Comparison of ENCODE assay signal across 13 cellular contexts in the genomic region with DNA sequence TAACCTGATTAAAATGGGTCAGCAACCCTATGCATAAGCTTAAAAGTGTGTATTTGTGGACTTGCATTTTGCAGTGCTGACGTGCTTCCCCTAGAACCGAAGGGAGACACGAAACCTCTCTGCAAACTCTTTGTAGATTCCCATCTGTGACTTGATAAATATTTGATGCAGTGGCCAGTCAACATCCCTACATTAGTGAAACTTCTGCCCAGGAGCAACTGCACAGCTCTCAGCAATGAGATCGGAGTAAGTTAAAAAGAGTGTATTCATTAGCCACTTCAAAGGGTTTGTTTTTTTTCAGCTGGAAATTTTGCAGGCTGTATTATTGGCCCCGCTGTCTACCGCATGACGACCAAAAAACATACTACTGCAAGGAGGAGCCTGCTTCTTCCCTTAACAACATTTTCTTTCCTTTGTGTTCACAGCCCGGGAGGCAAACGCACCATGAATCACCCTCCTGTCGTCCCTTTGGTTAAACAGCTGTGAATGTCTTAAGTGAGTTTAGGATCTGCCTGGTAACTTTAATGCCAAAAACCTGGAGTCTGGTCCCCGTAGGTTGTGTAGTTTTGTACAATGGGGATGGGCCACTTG. TPM values are rescaled to one million over a fixed set of nuclear protein-coding genes. Genes with fewer than 3 reads are reported as not detected.
A peak's percentile ranks its signal among the peaks of the same experiment; 100 is the strongest.
DNase-seq lines count a peak whose midpoint lies in the region; ATAC-seq and TF ChIP-seq lines count a peak whose summit lies in the region.
"Had no signal": no experiment of that assay in that cellular context is flagged by ENCODE, and none has a peak within 500 bp of the region (broad histone marks: within the 10 kb centered on the region; RNA-seq: fewer than 3 reads in every experiment).

No MANE protein-coding gene starts in this region.

- H3K27me3 ChIP-seq in parathyroid adenoma (ENCODE audit: control insufficient read depth, insufficient read depth, low read length) (no peaks in the 10 kb centered on the region), lower lobe of right lung (ENCODE audit: low read depth) (no peaks in the 10 kb centered on the region)
- H3K27me3 ChIP-seq: right atrium auricular region had no signal

- no peak overlapping the region for H3K9ac ChIP-seq in parathyroid adenoma

- H3K36me3 ChIP-seq in parathyroid adenoma (ENCODE audit: control insufficient read depth, insufficient read depth, low read length) (no peaks in the 10 kb centered on the region), lower lobe of right lung (no peaks in the 10 kb centered on the region)
- H3K36me3 ChIP-seq: right atrium auricular region had no signal

- H3K9me3 ChIP-seq in parathyroid adenoma (ENCODE audit: control insufficient read depth, low read length) (no peaks in the 10 kb centered on the region), lower lobe of right lung (no peaks in the 10 kb centered on the region)
- H3K9me3 ChIP-seq: right atrium auricular region had no signal

- H3K27ac ChIP-seq in parathyroid adenoma (no peak overlapping the region), lower lobe of right lung (no peak overlapping the region)
- H3K27ac ChIP-seq: right atrium auricular region had no signal

- CTCF ChIA-PET in WTC11 (lab: Charles Lee): interaction anchor here (1.0 to 2.1 kb wide), 3 partner anchors 16 to 37 kb away, joined by 3 to 8 read pairs (median 7); no protein-coding TSS in a partner anchor

- TF ChIP-seq CTCF in HFFc6 (IDR thresholded peaks at IDR 0.05): no peak
- TF ChIP-seq CTCF in WTC11 (IDR thresholded peaks at IDR 0.05): no peak
- no peak for TF ChIP-seq CTCF in parathyroid adenoma (IDR thresholded peaks at IDR 0.05)
- TF ChIP-seq CTCF in lower lobe of right lung (IDR thresholded peaks at IDR 0.05): no peak

- H3K79me2 ChIP-seq in parathyroid adenoma: no peaks in the 10 kb centered on the region

- H3K4me2 ChIP-seq in parathyroid adenoma (ENCODE audit: low read length): no peak overlapping the region

- no peak overlapping the region for H3K27ac Mint-ChIP-seq in HFFc6
- no peak overlapping the region for H3K27ac Mint-ChIP-seq in WTC11
- H3K27ac Mint-ChIP-seq: activated naive CD8-positive, alpha-beta T cell had no signal

- H3K9me3 Mint-ChIP-seq in HFFc6 (no peaks in the 10 kb centered on the region), WTC11 (no peaks in the 10 kb centered on the region)

- DNase-seq in HFFc6 (peak; percentile 27), WTC11 (ENCODE audit: low spot score) (no peak), fibroblast of peridontal ligament (ENCODE audit: extremely low read depth) (peak; percentile 28), posterior vena cava (ENCODE audit: low spot score) (no peak), 8988T (no peak), lower lobe of right lung (no peak)
- DNase-seq: NCI-H446 treated with DMSO at 0.1 percent for 48 hours, RPMI8226 had no signal

- H3K4me3 Mint-ChIP-seq in HFFc6: no peak overlapping the region
- no peak overlapping the region for H3K4me3 Mint-ChIP-seq in WTC11
- H3K4me3 Mint-ChIP-seq: activated naive CD8-positive, alpha-beta T cell had no signal

- peaks cover 10% of the 10 kb centered on the region for H3K27me3 Mint-ChIP-seq in HFFc6 (ENCODE audit: insufficient read depth)
- H3K27me3 Mint-ChIP-seq in WTC11 (ENCODE audit: low read depth): no peaks in the 10 kb centered on the region; the same call in 1 of the 2 replicates

- H3K4me1 Mint-ChIP-seq in HFFc6 (ENCODE audit: low read depth): peaks cover 9% of the 10 kb centered on the region; the same call in 1 of the 2 replicates
- peaks cover 16% of the 10 kb centered on the region for H3K4me1 Mint-ChIP-seq in WTC11

- no peaks in the 10 kb centered on the region for H3K36me3 Mint-ChIP-seq in HFFc6 (ENCODE audit: low read depth)
- H3K36me3 Mint-ChIP-seq in WTC11: no peaks in the 10 kb centered on the region
- H3K36me3 Mint-ChIP-seq: activated naive CD8-positive, alpha-beta T cell had no signal

- H3K4me1 ChIP-seq in parathyroid adenoma (no peaks in the 10 kb centered on the region), lower lobe of right lung (no peaks in the 10 kb centered on the region)
- H3K4me1 ChIP-seq: right atrium auricular region had no signal

- ATAC-seq in WTC11 (peak; percentile 64), HG03135 (IDR thresholded peaks at IDR 0.05; ENCODE audit: unreplicated experiment) (no peak), lower lobe of right lung (no peak)
- ATAC-seq: GM12878 had no signal

- peak overlapping the region; percentile 13 for H2AFZ ChIP-seq in parathyroid adenoma

- intact Hi-C loops in posterior vena cava (cut with DNase I) (no loop called here), lower lobe of right lung (cut with DNase I) (no loop called here)

- H3K4me3 ChIP-seq in parathyroid adenoma (ENCODE audit: low read depth, low read length) (no peak overlapping the region), lower lobe of right lung (no peak overlapping the region)
- H3K4me3 ChIP-seq: GM12878, right atrium auricular region had no signal

- POLR2A ChIA-PET in WTC11 (lab: Charles Lee): interaction anchor here (0.8 to 1.3 kb wide), 2 partner anchors 10 to 12 kb away, joined by 3 to 5 read pairs; no protein-coding TSS in a partner anchor

TF ChIP-seq in WTC11, 78 proteins besides CTCF, POLR2A, EP300 and RAD21 (continues in another document):
- TF ChIP-seq IRF1 (CRISPR knock-in tag; IDR thresholded peaks at IDR 0.05): no peak
- TF ChIP-seq NFATC4 (CRISPR knock-in tag; IDR thresholded peaks at IDR 0.05): no peak
- TF ChIP-seq ZBTB21 (CRISPR knock-in tag; IDR thresholded peaks at IDR 0.05; ENCODE audit: borderline replicate concordance): no peak
- no peak for TF ChIP-seq OVOL2 (CRISPR knock-in tag; IDR thresholded peaks at IDR 0.05; ENCODE audit: borderline replicate concordance)
- no peak for TF ChIP-seq MYBL2 (CRISPR knock-in tag; IDR thresholded peaks at IDR 0.05)
- no peak for TF ChIP-seq TP53 (CRISPR knock-in tag; IDR thresholded peaks at IDR 0.05)
- TF ChIP-seq ZNF263 (CRISPR knock-in tag; IDR thresholded peaks at IDR 0.05; ENCODE audit: low read depth): no peak
- no peak for TF ChIP-seq IRF2 (CRISPR knock-in tag; IDR thresholded peaks at IDR 0.05; ENCODE audit: borderline replicate concordance, low read depth)
- TF ChIP-seq TEAD1 (CRISPR knock-in tag; IDR thresholded peaks at IDR 0.05): no peak
- TF ChIP-seq ESRRA (CRISPR knock-in tag; IDR thresholded peaks at IDR 0.05; ENCODE audit: borderline replicate concordance): no peak
- no peak for TF ChIP-seq HMGA2 (CRISPR knock-in tag; IDR thresholded peaks at IDR 0.05)
- no peak for TF ChIP-seq ATF2 (CRISPR knock-in tag; IDR thresholded peaks at IDR 0.05; ENCODE audit: borderline replicate concordance, low read depth)
- TF ChIP-seq ATF6 (CRISPR knock-in tag; IDR thresholded peaks at IDR 0.05): no peak
- TF ChIP-seq, protein P1, sequence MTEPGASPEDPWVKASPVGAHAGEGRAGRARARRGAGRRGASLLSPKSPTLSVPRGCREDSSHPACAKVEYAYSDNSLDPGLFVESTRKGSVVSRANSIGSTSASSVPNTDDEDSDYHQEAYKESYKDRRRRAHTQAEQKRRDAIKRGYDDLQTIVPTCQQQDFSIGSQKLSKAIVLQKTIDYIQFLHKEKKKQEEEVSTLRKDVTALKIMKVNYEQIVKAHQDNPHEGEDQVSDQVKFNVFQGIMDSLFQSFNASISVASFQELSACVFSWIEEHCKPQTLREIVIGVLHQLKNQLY (CRISPR knock-in tag; IDR thresholded peaks at IDR 0.05): no peak
- TF ChIP-seq, protein P2, sequence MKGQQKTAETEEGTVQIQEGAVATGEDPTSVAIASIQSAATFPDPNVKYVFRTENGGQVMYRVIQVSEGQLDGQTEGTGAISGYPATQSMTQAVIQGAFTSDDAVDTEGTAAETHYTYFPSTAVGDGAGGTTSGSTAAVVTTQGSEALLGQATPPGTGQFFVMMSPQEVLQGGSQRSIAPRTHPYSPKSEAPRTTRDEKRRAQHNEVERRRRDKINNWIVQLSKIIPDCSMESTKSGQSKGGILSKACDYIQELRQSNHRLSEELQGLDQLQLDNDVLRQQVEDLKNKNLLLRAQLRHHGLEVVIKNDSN (CRISPR knock-in tag; IDR thresholded peaks at IDR 0.05): no peak

RNA-seq across cellular contexts. Expression of gene TCERG1, which starts 38.0 kb away (rescaled TPM):
- 10 to 100 TPM; 37.4 to 57.4 (median 49.6) TPM for total RNA-seq in HFFc6 (2021; fragmentation: NEBNext Ultra II Directional; extraction: Animal tissue kit (Norgen Biotek cat#: 25700))
- total RNA-seq in WTC11 (2021) (98.2 to 117 TPM (median 107 TPM) in 3 replicates), posterior vena cava (10 to 100 TPM; 41.7 to 49.9 TPM), lower lobe of right lung (36.4 TPM)

Comparison
In these comparisons a context has a peak if more than half of its experiments do, and no peak if none do; other contexts are left out.
1. DNase-seq: peak in HFFc6 (single experiment) and fibroblast of peridontal ligament (single experiment); none in WTC11 (single experiment), posterior vena cava (single experiment), 8988T (single experiment) and lower lobe of right lung (single experiment).